In genomic region chr1:39871796-39872195, GRCh38 we compare ENCODE assay signal across 28 cellular contexts.
"Had no signal": no experiment of that assay in that cellular context is flagged by ENCODE, and none has a peak within 500 bp of the region (broad histone marks: within the 10 kb centered on the region; RNA-seq: fewer than 3 reads in every experiment).

No MANE protein-coding gene starts in this region.

- H3K27me3 ChIP-seq: SJCRH30 had no signal

- H3K27ac ChIP-seq: KMS-11, RWPE1, SJCRH30 had no signal

- H3K4me3 Mint-ChIP-seq: activated B cell treated with CpG ODN at 0.5 μM for 24 hours; activated CD4-positive, alpha-beta T cell treated with anti-CD3 and anti-CD28 coated beads, Interleukin-2, amount 10 ng/mL, durations not matched to agents 24 days and 14 days; activated naive CD4-positive, alpha-beta T cell treated with anti-CD3 and anti-CD28 coated beads, Interleukin-2, amount 10 ng/mL, durations not matched to agents 7 days and 5 days; activated naive CD8-positive, alpha-beta T cell treated with anti-CD3 and anti-CD28 coated beads for 36 hours had no signal

- H3K4me1 ChIP-seq: SJCRH30 had no signal

- H3K4me2 ChIP-seq: KMS-11, SK-N-SH had no signal

- H3K27ac Mint-ChIP-seq: activated B cell treated with CpG ODN at 0.5 μM for 24 hours; activated CD4-positive, alpha-beta T cell treated with anti-CD3 and anti-CD28 coated beads, Interleukin-2, amount 10 ng/mL, durations not matched to agents 24 days and 14 days; activated naive CD4-positive, alpha-beta T cell treated with anti-CD3 and anti-CD28 coated beads, Interleukin-2, amount 10 ng/mL, durations not matched to agents 7 days and 5 days; activated naive CD8-positive, alpha-beta T cell treated with anti-CD3 and anti-CD28 coated beads for 36 hours; activated T-helper 2 cell treated with anti-CD3 and anti-CD28 coated beads, Interferon-gamma antibody, Interleukin-2, Interleukin-4, amounts not matched to agents 10 μg/mL and 5 μg/mL and 100 μg/mL, durations not matched to agents 14 hours and 24 hours and 36 hours had no signal

- H3K9me2 ChIP-seq: SK-N-SH had no signal

- ATAC-seq: Panc1 had no signal

- H3K27me3 Mint-ChIP-seq: activated B cell treated with CpG ODN at 0.5 μM for 24 hours; activated CD4-positive, alpha-beta T cell treated with anti-CD3 and anti-CD28 coated beads, Interleukin-2, amount 10 ng/mL, durations not matched to agents 24 days and 14 days; activated naive CD4-positive, alpha-beta T cell treated with anti-CD3 and anti-CD28 coated beads, Interleukin-2, amount 10 ng/mL, durations not matched to agents 7 days and 5 days; activated naive CD8-positive, alpha-beta T cell treated with anti-CD3 and anti-CD28 coated beads for 36 hours had no signal

- H3K4me3 ChIP-seq: SJCRH30 had no signal

- H3K9ac ChIP-seq: KMS-11, SK-N-SH had no signal

- H3K9me3 ChIP-seq: SK-N-SH had no signal

- DNase-seq: activated B cell treated with CpG ODN at 0.5 μM for 24 hours; activated CD4-positive, alpha-beta T cell treated with anti-CD3 and anti-CD28 coated beads for 1 hour; activated CD4-positive, alpha-beta T cell treated with anti-CD3 and anti-CD28 coated beads, Interleukin-2, amount 10 ng/mL, durations not matched to agents 24 days and 14 days; activated CD4-positive, alpha-beta T cell treated with anti-CD3 and anti-CD28 coated beads, Interleukin-2, amount 50 U/mL, for 48 hours; activated CD8-positive, alpha-beta memory T cell treated with anti-CD3 and anti-CD28 coated beads for 24 hours; activated gamma-delta T cell treated with Interleukin-2 at 50 U/mL for 16 hours; activated naive CD4-positive, alpha-beta T cell treated with anti-CD3 and anti-CD28 coated beads, Interleukin-2, amount 10 ng/mL, durations not matched to agents 7 days and 5 days; activated naive CD8-positive, alpha-beta T cell treated with anti-CD3 and anti-CD28 coated beads for 36 hours; activated T-cell treated with anti-CD3 and anti-CD28 coated beads, Interleukin-2, amount 50 U/mL, for 48 hours; anterior cingulate cortex; caudate nucleus; NCI-H146; NCI-H1930; NCI-H2107; NCI-H2171 treated with DMSO at 0.1 percent for 48 hours; NCI-H226; NCI-H526 treated with DMSO at 0.1 percent for 48 hours; NCI-H82; NK-92 treated with Interleukin-12 subunit alpha and Interleukin-12 subunit beta, amount 100 ng/mL, for 24 hours; OCI-M1; Right ventricle myocardium superior; SJCRH30; SK-N-SH; T-helper 1 cell had no signal

- H3K9me3 Mint-ChIP-seq: activated B cell treated with CpG ODN at 0.5 μM for 24 hours; activated CD4-positive, alpha-beta T cell treated with anti-CD3 and anti-CD28 coated beads, Interleukin-2, amount 10 ng/mL, durations not matched to agents 24 days and 14 days; activated naive CD4-positive, alpha-beta T cell treated with anti-CD3 and anti-CD28 coated beads, Interleukin-2, amount 10 ng/mL, durations not matched to agents 7 days and 5 days; activated naive CD8-positive, alpha-beta T cell treated with anti-CD3 and anti-CD28 coated beads for 36 hours; activated T-helper 2 cell treated with anti-CD3 and anti-CD28 coated beads, Interferon-gamma antibody, Interleukin-2, Interleukin-4, amounts not matched to agents 10 μg/mL and 5 μg/mL and 100 μg/mL, durations not matched to agents 14 hours and 24 hours and 36 hours had no signal
